ENCODE assay signal across 21 cellular contexts in the genomic region with DNA sequence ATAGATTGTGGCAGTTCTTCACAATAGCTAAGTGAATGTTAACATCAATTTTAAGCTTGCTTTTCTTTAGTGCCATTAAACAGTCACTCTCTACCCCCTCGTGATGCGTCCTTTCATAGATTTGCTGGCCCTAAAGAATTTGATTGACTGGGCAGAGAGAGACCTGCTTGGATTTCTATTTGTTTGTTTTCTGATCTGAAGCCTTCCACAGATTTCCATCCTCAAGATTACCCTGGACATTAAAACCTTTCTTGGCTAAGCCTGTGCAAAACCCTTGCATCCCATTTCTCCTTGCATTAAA. TPM values are rescaled to one million over a fixed set of nuclear protein-coding genes. Genes with fewer than 3 reads are reported as not detected.
A peak's percentile ranks its signal among the peaks of the same experiment; 100 is the strongest.
DNase-seq lines count a peak whose midpoint lies in the region; ATAC-seq and TF ChIP-seq lines count a peak whose summit lies in the region.
"Had no signal": no experiment of that assay in that cellular context is flagged by ENCODE, and none has a peak within 500 bp of the region (broad histone marks: within the 10 kb centered on the region; RNA-seq: fewer than 3 reads in every experiment).

No MANE protein-coding gene starts in this region.

- H3K4me3 ChIP-seq in HEK293 (ENCODE audit: low read depth, low read length), result no peak overlapping the region
- H3K4me3 ChIP-seq in psoas muscle, result no peak overlapping the region
- no peak overlapping the region for H3K4me3 ChIP-seq in A673 (ENCODE audit: low read depth, low read length, poor library complexity, severe bottlenecking)
- H3K4me3 ChIP-seq: BLaER1 treated with 17β-estradiol and CSF1 and Interleukin-3, amounts not matched to agents 10 nM and 100 nM; PC-9; SJSA1 had no signal

- H3K9me3 ChIP-seq in HEK293 (ENCODE audit: control insufficient read depth, insufficient read depth, low read depth, low read length) (no peaks in the 10 kb centered on the region), psoas muscle (no peaks in the 10 kb centered on the region), A673 (ENCODE audit: low read depth, low read length, poor library complexity, severe bottlenecking) (no peaks in the 10 kb centered on the region)
- H3K9me3 ChIP-seq: BLaER1 treated with 17β-estradiol and CSF1 and Interleukin-3, amounts not matched to agents 10 nM and 100 nM; SJSA1 had no signal

- no peaks in the 10 kb centered on the region for H3K36me3 Mint-ChIP-seq in immature natural killer cell
- H3K36me3 Mint-ChIP-seq: CD4-positive, alpha-beta memory T cell had no signal

- H3K27ac ChIP-seq in 22Rv1 (peak overlapping the region; percentile 39; the same call in 1 of the 2 replicates), HEK293 (ENCODE audit: extremely low read depth, low read depth, low read length) (no peak overlapping the region), psoas muscle (peak overlapping the region; percentile 25), A673 (ENCODE audit: low read depth, low read length, poor library complexity, severe bottlenecking) (no peak overlapping the region)
- H3K27ac ChIP-seq: BLaER1 treated with 17β-estradiol and CSF1 and Interleukin-3, amounts not matched to agents 10 nM and 100 nM; PC-9; SJSA1 had no signal

- no peak for TF ChIP-seq POLR2A in erythroblast (IDR thresholded peaks at IDR 0.05; ENCODE audit: low read length)

- peaks cover 0 to 3% (median 0%) of the 10 kb centered on the region in 3 donors for H3K27me3 Mint-ChIP-seq in immature natural killer cell (ENCODE audit: low read depth in 3 of 3)

- ATAC-seq in psoas muscle (no peak), left ventricle myocardium superior (no peak)

- H3K36me3 ChIP-seq in HEK293 (ENCODE audit: control insufficient read depth in 2 of 2, insufficient read depth in 1 of 2, low read length in 2 of 2), result no peaks in the 10 kb centered on the region
- no peaks in the 10 kb centered on the region for H3K36me3 ChIP-seq in psoas muscle (ENCODE audit: insufficient read depth in 1 of 2, low read depth in 1 of 2)
- no peaks in the 10 kb centered on the region for H3K36me3 ChIP-seq in A673 (ENCODE audit: insufficient read depth, low read length, poor library complexity, severe bottlenecking)
- H3K36me3 ChIP-seq: SJSA1 had no signal

- H3K4me3 Mint-ChIP-seq in immature natural killer cell, result no peak overlapping the region
- H3K4me3 Mint-ChIP-seq: CD4-positive, alpha-beta memory T cell had no signal

- 38 to 62% (median 49%) methylated on average over 2 of the region's 2 CpGs for WGBS in psoas muscle, 3 donors

- no TSS peak for BruUV-seq in A673 (replicated peaks; lab: Mats Ljungman, UMichigan)

- H3K4me1 Mint-ChIP-seq in immature natural killer cell, result peaks cover 84 to 89% of the 10 kb centered on the region in 2 donors
- H3K4me1 Mint-ChIP-seq: CD4-positive, alpha-beta memory T cell had no signal

- CTCF ChIA-PET in HEK293 (lab: Yijun Ruan, JAX), result no interaction called here
- CTCF ChIA-PET in A673 (lab: Charles Lee), result no interaction called here

- peak overlapping the region; percentile 20 to 74 (median 28) for H3K27ac Mint-ChIP-seq in immature natural killer cell
- H3K27ac Mint-ChIP-seq: CD4-positive, alpha-beta memory T cell had no signal

- no peaks in the 10 kb centered on the region for H3K9me3 Mint-ChIP-seq in immature natural killer cell

- POLR2A ChIA-PET in HEK293 (lab: Yijun Ruan, JAX), result interaction anchor here (1.5 kb wide), 1 partner anchor 18 kb away, joined by 12 read pairs; the partner anchor contains the start of gene C1orf21
- POLR2A ChIA-PET in A673 (lab: Charles Lee; ENCODE audit: low non-redundant PET), result no interaction called here

- H3K27me3 ChIP-seq in psoas muscle (ENCODE audit: insufficient read depth in 3 of 3, low read length in 2 of 3) (no peaks in the 10 kb centered on the region), A673 (replicated peaks; ENCODE audit: insufficient read depth, low read depth, low read length, poor library complexity) (no peaks in the 10 kb centered on the region)
- H3K27me3 ChIP-seq: BLaER1 treated with 17β-estradiol and CSF1 and Interleukin-3, amounts not matched to agents 10 nM and 100 nM had no signal

- TF ChIP-seq CTCF in 22Rv1 (IDR thresholded peaks at IDR 0.05) (no peak), HEK293 (tag by site-specific recombination; IDR thresholded peaks at IDR 0.05) (no peak), psoas muscle (IDR thresholded peaks at IDR 0.05) (no peak), A673 (conservative IDR thresholded peaks at IDR 0.05; ENCODE audit: low read depth, low read length) (no peak)

- intact Hi-C loops in psoas muscle (cut with DNase I) (no loop called here), left ventricle myocardium superior (cut with micrococcal nuclease) (no loop called here), A673 (cut with micrococcal nuclease; ENCODE audit: unreplicated experiment) (no loop called here)

- H3K4me1 ChIP-seq in HEK293 (ENCODE audit: control insufficient read depth, insufficient read depth, low read length), result peaks cover 33% of the 10 kb centered on the region
- peaks cover 95% of the 10 kb centered on the region for H3K4me1 ChIP-seq in psoas muscle
- H3K4me1 ChIP-seq in A673 (ENCODE audit: insufficient read depth, low read length, poor library complexity, severe bottlenecking), result peaks cover 23% of the 10 kb centered on the region

- DNase-seq in immature natural killer cell (no peak), psoas muscle (no peak), left ventricle myocardium superior (no peak), A673 (ENCODE audit: low spot score) (no peak), erythroblast (lab: John Stamatoyannopoulos, UW) (no peak)
- DNase-seq: CD4-positive, alpha-beta memory T cell; COR-L47; DMS53; H7; NCI-H1048; NCI-H1694; NCI-H2029 treated with DMSO at 0.1 percent for 48 hours; NCI-H446 treated with DMSO at 0.1 percent for 48 hours; NCI-H82; NK-92 treated with Interleukin-12 subunit alpha and Interleukin-12 subunit beta, amount 100 ng/mL, for 24 hours; PC-9 had no signal

TF ChIP-seq in HEK293, 187 proteins besides CTCF, POLR2A, EP300 and RAD21:
- TF ChIP-seq PRDM1 (tag by site-specific recombination; IDR thresholded peaks at IDR 0.05) (peak; percentile 17; the same call in 1 of the 2 replicates), ZNF146 (tag by site-specific recombination; IDR thresholded peaks at IDR 0.05) (no peak)

RNA-seq across cellular contexts. Expression of gene C1orf21, which starts 17.8 kb away (rescaled TPM):
- polyA plus RNA-seq in immature natural killer cell (100 to 1,000 TPM; 119 to 149 (median 130) TPM), psoas muscle (100 to 1,000 TPM in 2 of 3 donors, 10 to 100 TPM in 1; 55.5 to 216 (median 185) TPM)
- total RNA-seq in psoas muscle (100 to 1,000 TPM; 103 to 184 (median 149) TPM), left ventricle myocardium superior (45.6 TPM), A673 (2021) (31.3 and 34.3 TPM in 2 replicates)
- total RNA-seq: G401 had no signal

Comparison
In these comparisons a context has a peak if more than half of its experiments do, and no peak if none do; other contexts are left out.
1. H3K27ac ChIP-seq: peak in 22Rv1 (single experiment) and psoas muscle (single experiment); none in HEK293 (single experiment) and A673 (single experiment).